In the genomic region with DNA sequence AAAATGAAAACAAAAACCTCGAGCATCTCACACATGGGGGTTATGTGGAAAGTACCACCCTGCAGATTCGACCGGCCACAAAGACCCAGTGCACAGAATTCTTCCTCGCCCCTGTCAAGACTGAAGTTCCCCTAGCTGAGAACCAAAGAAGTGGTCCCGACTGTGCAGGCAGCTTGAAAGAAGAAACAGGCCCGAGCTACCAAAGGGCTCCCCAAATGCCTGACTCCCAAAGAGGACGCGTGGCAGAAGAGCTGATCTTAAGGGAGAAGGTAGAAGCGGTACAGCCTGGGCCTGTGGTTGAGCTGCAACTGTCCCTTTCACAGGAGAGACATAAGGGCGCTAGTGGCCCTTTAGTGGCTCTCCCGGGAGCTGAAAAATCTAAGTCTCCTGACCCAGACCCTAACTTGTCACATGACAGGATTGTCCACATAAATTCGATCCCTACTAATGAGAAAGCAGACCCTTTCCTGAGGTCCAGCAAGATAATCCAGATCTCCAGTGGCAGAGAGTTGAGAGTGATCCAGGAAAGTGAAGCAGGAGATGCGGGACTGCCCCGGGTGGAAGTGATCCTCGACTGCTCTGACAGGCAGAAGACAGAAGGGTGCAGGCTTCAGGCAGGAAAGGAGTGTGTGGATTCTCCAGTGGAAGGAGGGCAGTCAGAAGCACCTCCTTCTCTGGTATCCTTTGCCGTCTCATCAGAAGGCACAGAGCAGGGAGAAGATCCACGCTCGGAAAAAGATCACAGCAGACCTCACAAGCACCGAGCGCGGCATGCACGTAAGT, we compare ENCODE assay signal across 9 cellular contexts.
DNase-seq lines count a peak whose midpoint lies in the region; ATAC-seq and TF ChIP-seq lines count a peak whose summit lies in the region.
"Had no signal": no experiment of that assay in that cellular context is flagged by ENCODE, and none has a peak within 500 bp of the region (broad histone marks: within the 10 kb centered on the region; RNA-seq: fewer than 3 reads in every experiment).

No MANE protein-coding gene starts in this region.

- H3K36me3 Mint-ChIP-seq in osteocyte (ENCODE audit: unreplicated experiment) = no peaks in the 10 kb centered on the region

- WGBS in heart left ventricle, 4 donors = 56 to 76% (median 63%) methylated on average over 22 of the region's 22 CpGs

- peak overlapping the region; percentile 26 for H3K4me3 Mint-ChIP-seq in osteocyte (ENCODE audit: unreplicated experiment)

- peak overlapping the region; percentile 58 for H3K4me3 ChIP-seq in AG10803 (ENCODE audit: low read length)
- peak overlapping the region; percentile 57 for H3K4me3 ChIP-seq in SJCRH30
- peak overlapping the region in 9 of 12 donors; percentile 3 to 43 (median 26) for H3K4me3 ChIP-seq in heart left ventricle

- DNase-seq in AG10803 (ENCODE audit: low read depth) = peak; percentile 69
- peak; percentile 67 to 79 for DNase-seq in SJCRH30
- DNase-seq in heart left ventricle = peak in 1 of 5 donors; percentile 32
- DNase-seq in osteocyte (ENCODE audit: extremely low spot score, unreplicated experiment) = no peak
- no peak for DNase-seq in NCI-H2171 (lab: John Stamatoyannopoulos, UW)
- no peak for DNase-seq in activated CD4-positive, CD25-positive, alpha-beta regulatory T cell treated with anti-CD3 and anti-CD28 coated beads, Interleukin-2, amount 50 U/mL, for 72 hours
- DNase-seq in activated effector memory CD4-positive, alpha-beta T cell treated with anti-CD3 and anti-CD28 coated beads, Interleukin-2, amount 50 U/mL, for 16 hours = no peak
- DNase-seq: C1 segment of cervical spinal cord had no signal

- H3K4me1 ChIP-seq in SJCRH30 (peaks cover 11% of the 10 kb centered on the region; the same call in 1 of the 2 replicates), heart left ventricle (peaks cover 0 to 52% (median 33%) of the 10 kb centered on the region in 12 donors)

- no peaks in the 10 kb centered on the region for H3K9me3 Mint-ChIP-seq in osteocyte (ENCODE audit: unreplicated experiment)

- intact Hi-C loops in heart left ventricle (cut with DNase I) = loop anchor here in 4 of 10 donors (5.0 kb wide), 3 partner anchors 35 to 45 kb away; no protein-coding TSS in a partner anchor

- H3K27ac ChIP-seq in SJCRH30 (peak overlapping the region; percentile 35; the same call in 1 of the 2 replicates), heart left ventricle (peak overlapping the region; percentile 19 to 94 (median 87))

- H3K27ac Mint-ChIP-seq in osteocyte (ENCODE audit: unreplicated experiment) = peak overlapping the region; percentile 74

- ATAC-seq in heart left ventricle = peak; percentile 33 to 70 (median 66)
- no peak for ATAC-seq in HG02678 (IDR thresholded peaks at IDR 0.05; ENCODE audit: unreplicated experiment)

- H3K36me3 ChIP-seq in SJCRH30 = peaks cover 12% of the 10 kb centered on the region
- H3K36me3 ChIP-seq in heart left ventricle = peaks cover 0 to 31% (median 22%) of the 10 kb centered on the region in 9 donors

- H3K9me3 ChIP-seq in SJCRH30 (replicated peaks) = no peaks in the 10 kb centered on the region
- H3K9me3 ChIP-seq in heart left ventricle = no peaks in the 10 kb centered on the region

- no peaks in the 10 kb centered on the region for H3K27me3 Mint-ChIP-seq in osteocyte (ENCODE audit: unreplicated experiment)

- peaks cover 27% of the 10 kb centered on the region for H3K4me1 Mint-ChIP-seq in osteocyte (ENCODE audit: unreplicated experiment)

- H3K27me3 ChIP-seq in SJCRH30 = no peaks in the 10 kb centered on the region
- no peaks in the 10 kb centered on the region for H3K27me3 ChIP-seq in heart left ventricle

- TF ChIP-seq CTCF in AG10803 (conservative IDR thresholded peaks at IDR 0.05; ENCODE audit: low read length) = peak; percentile 29
- TF ChIP-seq CTCF in heart left ventricle (IDR thresholded peaks at IDR 0.05) = peak in 1 of 12 donors; percentile 10
- no peak for TF ChIP-seq CTCF in osteocyte (IDR thresholded peaks at IDR 0.05)

- no peak for TF ChIP-seq POLR2A in heart left ventricle (IDR thresholded peaks at IDR 0.05)

Comparison
In these comparisons a context has a peak if more than half of its experiments do, and no peak if none do; other contexts are left out.
1. DNase-seq: peak in AG10803 (single experiment) and SJCRH30 (2 of 2); none in osteocyte (single experiment), NCI-H2171 (single experiment), activated CD4-positive, CD25-positive, alpha-beta regulatory T cell treated with anti-CD3 and anti-CD28 coated beads, Interleukin-2, amount 50 U/mL, for 72 hours (single experiment) and activated effector memory CD4-positive, alpha-beta T cell treated with anti-CD3 and anti-CD28 coated beads, Interleukin-2, amount 50 U/mL, for 16 hours (single experiment).
2. Peak in every context shown above with its lines, with median percentiles within 50 percentile points of each other: H3K4me3 ChIP-seq.